ENCODE assay signal across 19 cellular contexts in the genomic region with DNA sequence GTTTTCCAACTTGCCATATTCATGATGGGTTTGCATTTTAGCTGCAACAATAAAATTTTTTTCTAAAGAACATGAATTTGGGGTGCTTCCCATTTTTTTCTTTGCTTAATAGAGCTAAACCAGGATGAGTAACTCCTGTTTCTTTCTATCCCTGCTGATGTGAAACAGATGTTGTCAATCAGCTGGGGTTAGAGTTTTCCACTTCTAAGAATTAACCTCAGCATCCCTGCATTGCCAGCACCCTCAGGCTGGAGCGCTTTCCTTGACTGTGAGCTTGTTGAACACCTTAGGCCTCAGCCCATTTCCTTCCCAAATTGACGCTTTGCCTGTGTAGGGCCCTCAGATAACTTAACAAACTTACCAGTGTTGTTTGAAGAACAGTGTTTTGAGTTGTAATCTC.
DNase-seq lines count a peak whose midpoint lies in the region; ATAC-seq and TF ChIP-seq lines count a peak whose summit lies in the region.
"Had no signal": no experiment of that assay in that cellular context is flagged by ENCODE, and none has a peak within 500 bp of the region (broad histone marks: within the 10 kb centered on the region; RNA-seq: fewer than 3 reads in every experiment).

No MANE protein-coding gene starts in this region.

- H3K79me2 ChIP-seq in GM23248 (ENCODE audit: insufficient read depth), result peaks cover 16% of the 10 kb centered on the region; the same call in 1 of the 2 replicates

- peaks cover 4% of the 10 kb centered on the region; the same call in 1 of the 2 replicates for H3F3A ChIP-seq in GM23248 (ENCODE audit: insufficient read depth)

- no peaks in the 10 kb centered on the region for H3K9me3 Mint-ChIP-seq in activated T-cell treated with anti-CD3 and anti-CD28 coated beads, Interleukin-2, amount 50 U/mL, for 24 hours
- H3K9me3 Mint-ChIP-seq in stimulated activated effector memory CD8-positive, alpha-beta T cell treated with anti-CD3 and anti-CD28 coated beads, Interleukin-12 subunit alpha, Interleukin-12 subunit beta, amount 100 ng/mL, for 72 hours, result no peaks in the 10 kb centered on the region
- H3K9me3 Mint-ChIP-seq: CD14-positive monocyte, HFFc6 had no signal

- peak overlapping the region; percentile 58 for H3K27ac Mint-ChIP-seq in activated T-cell treated with anti-CD3 and anti-CD28 coated beads, Interleukin-2, amount 50 U/mL, for 24 hours
- H3K27ac Mint-ChIP-seq in stimulated activated effector memory CD8-positive, alpha-beta T cell treated with anti-CD3 and anti-CD28 coated beads, Interleukin-12 subunit alpha, Interleukin-12 subunit beta, amount 100 ng/mL, for 72 hours, result peak overlapping the region; percentile 64
- H3K27ac Mint-ChIP-seq: HFFc6 had no signal

- no peak for ATAC-seq in stimulated activated effector memory CD8-positive, alpha-beta T cell treated with anti-CD3 and anti-CD28 coated beads, Interleukin-12 subunit alpha, Interleukin-12 subunit beta, amount 100 ng/mL, for 72 hours
- no peak for ATAC-seq in GM19452 (IDR thresholded peaks at IDR 0.05; ENCODE audit: unreplicated experiment)
- ATAC-seq: A549, Panc1 had no signal

- in situ Hi-C loops in GM23248 (cut with MboI), result no loop called here

- H3K36me3 Mint-ChIP-seq in activated T-cell treated with anti-CD3 and anti-CD28 coated beads, Interleukin-2, amount 50 U/mL, for 24 hours (ENCODE audit: low read depth), result peaks cover 93% of the 10 kb centered on the region
- H3K36me3 Mint-ChIP-seq in stimulated activated effector memory CD8-positive, alpha-beta T cell treated with anti-CD3 and anti-CD28 coated beads, Interleukin-12 subunit alpha, Interleukin-12 subunit beta, amount 100 ng/mL, for 72 hours, result peaks cover 100% of the 10 kb centered on the region

- H2AFZ ChIP-seq in GM23248, result no peak overlapping the region

- H3K27ac ChIP-seq in GM23248, result no peak overlapping the region
- H3K27ac ChIP-seq: A549, KMS-11 had no signal

- no peak overlapping the region for H3K4me2 ChIP-seq in GM23248 (ENCODE audit: unreplicated experiment)
- H3K4me2 ChIP-seq: A549, KMS-11 had no signal

- H3K9me3 ChIP-seq in GM23248 (ENCODE audit: low read depth), result no peaks in the 10 kb centered on the region
- H3K9me3 ChIP-seq: A549 had no signal

- no peaks in the 10 kb centered on the region for H3K4me1 Mint-ChIP-seq in activated T-cell treated with anti-CD3 and anti-CD28 coated beads, Interleukin-2, amount 50 U/mL, for 24 hours (ENCODE audit: low read depth)
- H3K4me1 Mint-ChIP-seq in stimulated activated effector memory CD8-positive, alpha-beta T cell treated with anti-CD3 and anti-CD28 coated beads, Interleukin-12 subunit alpha, Interleukin-12 subunit beta, amount 100 ng/mL, for 72 hours, result peaks cover 14% of the 10 kb centered on the region
- H3K4me1 Mint-ChIP-seq: CD14-positive monocyte had no signal

- no peak for TF ChIP-seq CTCF in fibroblast of mammary gland (conservative IDR thresholded peaks at IDR 0.05; ENCODE audit: control insufficient read depth, insufficient read depth, low read depth, low read length)

- no peak for DNase-seq in activated T-cell treated with anti-CD3 and anti-CD28 coated beads, Interleukin-2, amount 50 U/mL, for 24 hours
- DNase-seq in activated T-cell treated with anti-CD3 and anti-CD28 coated beads, Interleukin-2, amount 50 U/mL, for 1 hour, result no peak
- peak; percentile 46 for DNase-seq in GM23248
- peak; percentile 53 for DNase-seq in fibroblast of mammary gland (ENCODE audit: low read depth)
- no peak for DNase-seq in stimulated activated effector memory CD8-positive, alpha-beta T cell treated with anti-CD3 and anti-CD28 coated beads, Interleukin-12 subunit alpha, Interleukin-12 subunit beta, amount 100 ng/mL, for 72 hours (ENCODE audit: low spot score in 2 of 2)
- no peak for DNase-seq in effector CD8-positive, alpha-beta T cell (lab: John Stamatoyannopoulos, UW)
- no peak for DNase-seq in H7
- DNase-seq: COR-L47, GF-D8, HFFc6, NCI-H1436, NCI-H446 treated with DMSO at 0.1 percent for 48 hours, NCI-H82, SHP77 had no signal

- H3K27me3 Mint-ChIP-seq in activated T-cell treated with anti-CD3 and anti-CD28 coated beads, Interleukin-2, amount 50 U/mL, for 24 hours, result no peaks in the 10 kb centered on the region

- H3K4me3 ChIP-seq in GM23248, result no peak overlapping the region
- no peak overlapping the region for H3K4me3 ChIP-seq in fibroblast of mammary gland (ENCODE audit: control insufficient read depth, low read depth, low read length)
- no peak overlapping the region for H3K4me3 ChIP-seq in H7 (ENCODE audit: insufficient read depth, low read depth, low read length)
- H3K4me3 ChIP-seq: A549 had no signal

- H3K4me1 ChIP-seq in GM23248 (ENCODE audit: insufficient read depth), result no peaks in the 10 kb centered on the region
- H3K4me1 ChIP-seq: A549 had no signal

- H3K9me2 ChIP-seq in GM23248 (ENCODE audit: insufficient read depth), result no peaks in the 10 kb centered on the region

- WGBS in GM23248 (ENCODE audit: low coverage in 1 of 2, low lambda C conversion rate in 2 of 2, missing lambda C conversion rate in 2 of 2), 2 experiments, result 98% methylated on average over 2 of the region's 2 CpGs

- no peaks in the 10 kb centered on the region for H3K27me3 ChIP-seq in GM23248 (replicated peaks; ENCODE audit: insufficient read depth)
- H3K27me3 ChIP-seq in H7 (ENCODE audit: control insufficient read depth, insufficient read depth, low read length), result no peaks in the 10 kb centered on the region

- H4K20me1 ChIP-seq in GM23248 (ENCODE audit: insufficient read depth), result no peaks in the 10 kb centered on the region

- no peak overlapping the region for H3K9ac ChIP-seq in GM23248
- H3K9ac ChIP-seq: KMS-11 had no signal

- H3K4me3 Mint-ChIP-seq in activated T-cell treated with anti-CD3 and anti-CD28 coated beads, Interleukin-2, amount 50 U/mL, for 24 hours, result no peak overlapping the region
- H3K4me3 Mint-ChIP-seq in stimulated activated effector memory CD8-positive, alpha-beta T cell treated with anti-CD3 and anti-CD28 coated beads, Interleukin-12 subunit alpha, Interleukin-12 subunit beta, amount 100 ng/mL, for 72 hours, result no peak overlapping the region
- H3K4me3 Mint-ChIP-seq: CD14-positive monocyte, HFFc6 had no signal

- H3K36me3 ChIP-seq in GM23248 (ENCODE audit: low read depth), result peaks cover 28% of the 10 kb centered on the region
- H3K36me3 ChIP-seq in H7 (replicated peaks; ENCODE audit: control insufficient read depth, insufficient read depth, low read length), result peaks cover 14% of the 10 kb centered on the region

Comparison
In these comparisons a context has a peak if more than half of its experiments do, and no peak if none do; other contexts are left out.
1. DNase-seq: peak in GM23248 (single experiment) and fibroblast of mammary gland (single experiment); none in activated T-cell treated with anti-CD3 and anti-CD28 coated beads, Interleukin-2, amount 50 U/mL, for 24 hours (single experiment), activated T-cell treated with anti-CD3 and anti-CD28 coated beads, Interleukin-2, amount 50 U/mL, for 1 hour (single experiment), stimulated activated effector memory CD8-positive, alpha-beta T cell treated with anti-CD3 and anti-CD28 coated beads, Interleukin-12 subunit alpha, Interleukin-12 subunit beta, amount 100 ng/mL, for 72 hours (0 of 2), effector CD8-positive, alpha-beta T cell (single experiment) and H7 (single experiment).